8 cellular contexts compared by ENCODE assay signal in genomic region chr14:35879654-35880249, GRCh38.
A peak's percentile ranks its signal among the peaks of the same experiment; 100 is the strongest.
DNase-seq lines count a peak whose midpoint lies in the region; ATAC-seq and TF ChIP-seq lines count a peak whose summit lies in the region.

No MANE protein-coding gene starts in this region.

- H3K36me3 ChIP-seq in OCI-LY3 (replicated peaks; ENCODE audit: low read depth, low read length) = no peaks in the 10 kb centered on the region
- H3K36me3 ChIP-seq in effector memory CD4-positive, alpha-beta T cell (ENCODE audit: control insufficient read depth, insufficient read depth, low read length) = no peaks in the 10 kb centered on the region

- no peak overlapping the region for H2AFZ ChIP-seq in OCI-LY3 (ENCODE audit: low read depth, low read length)

- ATAC-seq in GM21576 (IDR thresholded peaks at IDR 0.05; ENCODE audit: unreplicated experiment) = peak; percentile 54
- no peak for ATAC-seq in HG02852 (IDR thresholded peaks at IDR 0.05; ENCODE audit: unreplicated experiment)

- no peaks in the 10 kb centered on the region for H3K27me3 ChIP-seq in OCI-LY3 (ENCODE audit: low read depth, low read length)
- no peaks in the 10 kb centered on the region for H3K27me3 ChIP-seq in effector memory CD4-positive, alpha-beta T cell (replicated peaks; ENCODE audit: control insufficient read depth, insufficient read depth, low read length, poor library complexity, severe bottlenecking)

- no peak overlapping the region for H3K27ac ChIP-seq in C4-2B
- H3K27ac ChIP-seq in OCI-LY3 (ENCODE audit: low read length) = no peak overlapping the region
- H3K27ac ChIP-seq in effector memory CD4-positive, alpha-beta T cell (ENCODE audit: insufficient read depth, low read length, poor library complexity, severe bottlenecking) = no peak overlapping the region

- DNase-seq in foreskin fibroblast = peak in 1 of 2 donors; percentile 28
- no peak for DNase-seq in effector memory CD4-positive, alpha-beta T cell
- DNase-seq in activated CD4-positive, alpha-beta T cell treated with anti-CD3 and anti-CD28 coated beads for 1 hour = no peak
- DNase-seq in GDM1 (lab: John Stamatoyannopoulos, UW) = no peak

- peak; percentile 87 for TF ChIP-seq CTCF in C4-2B (conservative IDR thresholded peaks at IDR 0.05)
- TF ChIP-seq CTCF in OCI-LY3 (IDR thresholded peaks at IDR 0.05; ENCODE audit: low read depth, low read length) = peak; percentile 73
- peak; percentile 28 for TF ChIP-seq CTCF in foreskin fibroblast (IDR thresholded peaks at IDR 0.05; ENCODE audit: low read depth, low read length)

- no peaks in the 10 kb centered on the region for H4K20me1 ChIP-seq in OCI-LY3 (ENCODE audit: insufficient read depth, low read length)

- no peak overlapping the region for H3K4me3 ChIP-seq in OCI-LY3 (ENCODE audit: low read length)
- no peak overlapping the region for H3K4me3 ChIP-seq in foreskin fibroblast (ENCODE audit: low read depth in 1 of 2, low read length in 2 of 2)
- H3K4me3 ChIP-seq in effector memory CD4-positive, alpha-beta T cell (ENCODE audit: insufficient read depth, low read depth, low read length, poor library complexity, severe bottlenecking) = no peak overlapping the region

- H3K9me3 ChIP-seq in OCI-LY3 (ENCODE audit: insufficient read depth, low read length) = no peaks in the 10 kb centered on the region
- no peaks in the 10 kb centered on the region for H3K9me3 ChIP-seq in effector memory CD4-positive, alpha-beta T cell (ENCODE audit: control insufficient read depth, low read length)

- no peak overlapping the region for H3K9ac ChIP-seq in OCI-LY3 (ENCODE audit: low read length)

- no peaks in the 10 kb centered on the region for H3K79me2 ChIP-seq in OCI-LY3 (ENCODE audit: low read length)

- H3K4me1 ChIP-seq in OCI-LY3 (ENCODE audit: low read length) = no peaks in the 10 kb centered on the region; the same call in 1 of the 2 replicates
- no peaks in the 10 kb centered on the region for H3K4me1 ChIP-seq in effector memory CD4-positive, alpha-beta T cell (ENCODE audit: control insufficient read depth, insufficient read depth, low read length, poor library complexity, severe bottlenecking)

- no peak overlapping the region for H3K4me2 ChIP-seq in OCI-LY3 (ENCODE audit: low read length)

Comparison
In these comparisons a context has a peak if more than half of its experiments do, and no peak if none do; other contexts are left out.
1. CTCF ChIP-seq: peak in every context shown above with its lines; median percentile 87 in C4-2B; 73 in OCI-LY3; 28 in foreskin fibroblast.